Comparison of ENCODE assay signal across 11 cellular contexts in genomic region chr1:236326432-236326831, GRCh38.
"Had no signal": no experiment of that assay in that cellular context is flagged by ENCODE, and none has a peak within 500 bp of the region (broad histone marks: within the 10 kb centered on the region; RNA-seq: fewer than 3 reads in every experiment).

No MANE protein-coding gene starts in this region.

- FAIRE-seq: H1, H54 had no signal

- H3K36me3 ChIP-seq: HAP-1 had no signal

- H3K4me1 ChIP-seq: HAP-1 had no signal

- H3K9me3 ChIP-seq: HAP-1 had no signal

- H3K27ac ChIP-seq: GM23248 had no signal

- H3K4me3 ChIP-seq: GM23248, GM23338, HAP-1 had no signal

- DNase-seq: GM23248, GOT3, H7, H9, HCEC 1CT, HFFc6 had no signal

- ATAC-seq: GM23338, HCT116 had no signal
